Comparison of ENCODE assay signal across 10 cellular contexts in genomic region chr6:132513821-132514545, GRCh38. TPM values are rescaled to one million over a fixed set of nuclear protein-coding genes. Genes with fewer than 3 reads are reported as not detected.
DNase-seq lines count a peak whose midpoint lies in the region; ATAC-seq and TF ChIP-seq lines count a peak whose summit lies in the region.
"Had no signal": no experiment of that assay in that cellular context is flagged by ENCODE, and none has a peak within 500 bp of the region (broad histone marks: within the 10 kb centered on the region; RNA-seq: fewer than 3 reads in every experiment).

No MANE protein-coding gene starts in this region.

- no peak for ATAC-seq in CD4-positive, CD25-positive, alpha-beta regulatory T cell (ENCODE audit: low read depth in 2 of 2)
- ATAC-seq in foreskin keratinocyte (no peak), GM21528 (IDR thresholded peaks at IDR 0.05; ENCODE audit: low FRiP score, unreplicated experiment) (no peak), GM21515 (IDR thresholded peaks at IDR 0.05; ENCODE audit: unreplicated experiment) (no peak)

- H3K4me3 ChIP-seq in CD4-positive, CD25-positive, alpha-beta regulatory T cell (ENCODE audit: low read depth, low read length) = peak overlapping the region; percentile 93
- H3K4me3 ChIP-seq in coronary artery (peak overlapping the region; percentile 82), osteoblast (ENCODE audit: insufficient read depth, low read length) (no peak overlapping the region)

- peaks cover 33% of the 10 kb centered on the region for H3K27me3 Mint-ChIP-seq in CD4-positive, CD25-positive, alpha-beta regulatory T cell

- H3K36me3 Mint-ChIP-seq in CD4-positive, CD25-positive, alpha-beta regulatory T cell = no peaks in the 10 kb centered on the region

- peaks cover 23 to 39% (median 25%) of the 10 kb centered on the region in 4 donors for H3K4me1 Mint-ChIP-seq in CD4-positive, CD25-positive, alpha-beta regulatory T cell

- peak overlapping the region; percentile 96 to 99 (median 98) for H3K4me3 Mint-ChIP-seq in CD4-positive, CD25-positive, alpha-beta regulatory T cell

- H3K4me2 ChIP-seq in osteoblast (ENCODE audit: insufficient read depth, low read length) = peak overlapping the region; percentile 93

- H3K9me3 ChIP-seq in CD4-positive, CD25-positive, alpha-beta regulatory T cell (ENCODE audit: control insufficient read depth in 2 of 2, low read length in 2 of 2) = no peaks in the 10 kb centered on the region
- H3K9me3 ChIP-seq in osteoblast (ENCODE audit: low read depth, low read length) = no peaks in the 10 kb centered on the region

- H3K79me2 ChIP-seq in osteoblast (ENCODE audit: insufficient read depth, low read length) = peaks cover 39% of the 10 kb centered on the region

- H2AFZ ChIP-seq in osteoblast (ENCODE audit: low read length) = no peak overlapping the region

- H3K27me3 ChIP-seq in CD4-positive, CD25-positive, alpha-beta regulatory T cell (ENCODE audit: control insufficient read depth, insufficient read depth, low read length) = peaks cover 7% of the 10 kb centered on the region
- H3K27me3 ChIP-seq in osteoblast (ENCODE audit: insufficient read depth, low read length) (peaks cover 3% of the 10 kb centered on the region), foreskin keratinocyte (no peaks in the 10 kb centered on the region)

- no peaks in the 10 kb centered on the region for H3K36me3 ChIP-seq in CD4-positive, CD25-positive, alpha-beta regulatory T cell (ENCODE audit: control insufficient read depth, insufficient read depth, low read length)
- no peaks in the 10 kb centered on the region for H3K36me3 ChIP-seq in osteoblast (ENCODE audit: insufficient read depth, low read length)

- H3K27ac Mint-ChIP-seq in CD4-positive, CD25-positive, alpha-beta regulatory T cell = peak overlapping the region in 2 of 3 donors; percentile 3 to 92

- TF ChIP-seq CTCF in coronary artery (IDR thresholded peaks at IDR 0.05) (no peak), osteoblast (IDR thresholded peaks at IDR 0.05; ENCODE audit: extremely low read depth, low read depth, low read length) (no peak), foreskin keratinocyte (conservative IDR thresholded peaks at IDR 0.05) (no peak)

- H3K27ac ChIP-seq in CD4-positive, CD25-positive, alpha-beta regulatory T cell (ENCODE audit: insufficient read depth, low read length, poor library complexity, severe bottlenecking) = no peak overlapping the region
- H3K27ac ChIP-seq in coronary artery = peak overlapping the region; percentile 70 to 91
- no peak overlapping the region for H3K27ac ChIP-seq in osteoblast (ENCODE audit: low read depth, low read length)
- no peak overlapping the region for H3K27ac ChIP-seq in foreskin keratinocyte

- H3K4me1 ChIP-seq in CD4-positive, CD25-positive, alpha-beta regulatory T cell (ENCODE audit: control insufficient read depth, insufficient read depth, low read length, poor library complexity, severe bottlenecking) = peaks cover 28% of the 10 kb centered on the region
- H3K4me1 ChIP-seq in osteoblast (ENCODE audit: insufficient read depth, low read length) (peaks cover 34% of the 10 kb centered on the region), foreskin keratinocyte (peaks cover 4% of the 10 kb centered on the region)

- peaks cover 11% of the 10 kb centered on the region for H4K20me1 ChIP-seq in osteoblast (ENCODE audit: insufficient read depth, low read length)

- no peak for DNase-seq in CD4-positive, CD25-positive, alpha-beta regulatory T cell
- DNase-seq in NOMO-1 (lab: John Stamatoyannopoulos, UW; ENCODE audit: unreplicated experiment in 2 of 2) (peak; percentile 49 to 77), coronary artery (ENCODE audit: low spot score) (no peak), osteoblast (ENCODE audit: insufficient read length, low spot score, missing footprints) (no peak), foreskin keratinocyte (no peak), SKM-1 (lab: John Stamatoyannopoulos, UW; ENCODE audit: unreplicated experiment) (no peak)
- DNase-seq: activated gamma-delta T cell had no signal

- no peaks in the 10 kb centered on the region for H3K9me3 Mint-ChIP-seq in CD4-positive, CD25-positive, alpha-beta regulatory T cell

RNA-seq across cellular contexts. Expression of gene STX7, which starts 1.1 kb away (rescaled TPM):
- 20.2 TPM for total RNA-seq in CD4-positive, CD25-positive, alpha-beta regulatory T cell
- polyA plus RNA-seq in CD4-positive, CD25-positive, alpha-beta regulatory T cell = 10 to 100 TPM; 14.8 to 19.8 (median 18.9) TPM
- total RNA-seq in osteoblast (41.5 and 43.8 TPM in 2 replicates), foreskin keratinocyte (37.9 and 38.5 TPM in 2 replicates)
- polyA plus RNA-seq in foreskin keratinocyte = 12.8 and 12.9 TPM in 2 replicates

RNA-seq across cellular contexts. Expression of gene TAAR9, which starts 24.1 kb away (rescaled TPM):
- not detected for total RNA-seq in CD4-positive, CD25-positive, alpha-beta regulatory T cell
- not detected for polyA plus RNA-seq in CD4-positive, CD25-positive, alpha-beta regulatory T cell
- total RNA-seq in osteoblast (not detected in 2 replicates), foreskin keratinocyte (not detected in 2 replicates)
- not detected in 2 replicates for polyA plus RNA-seq in foreskin keratinocyte
- total RNA-seq: lung microvascular endothelial cell had no signal

RNA-seq across cellular contexts. Expression of gene TAAR8, which starts 38.5 kb away (rescaled TPM):
- not detected for total RNA-seq in CD4-positive, CD25-positive, alpha-beta regulatory T cell
- polyA plus RNA-seq in CD4-positive, CD25-positive, alpha-beta regulatory T cell = not detected
- not detected in 2 replicates for total RNA-seq in osteoblast
- not detected in 2 replicates for total RNA-seq in foreskin keratinocyte
- not detected in 2 replicates for polyA plus RNA-seq in foreskin keratinocyte
- total RNA-seq: lung microvascular endothelial cell had no signal

RNA-seq across cellular contexts. Expression of gene TAAR6, which starts 56.1 kb away (rescaled TPM):
- total RNA-seq in CD4-positive, CD25-positive, alpha-beta regulatory T cell = not detected
- polyA plus RNA-seq in CD4-positive, CD25-positive, alpha-beta regulatory T cell = not detected
- total RNA-seq in osteoblast = not detected in 2 replicates
- total RNA-seq in foreskin keratinocyte = not detected in 2 replicates
- not detected in 2 replicates for polyA plus RNA-seq in foreskin keratinocyte
- total RNA-seq: lung microvascular endothelial cell had no signal

Comparison
In these comparisons a context has a peak if more than half of its experiments do, and no peak if none do; other contexts are left out.
1. DNase-seq: peak in NOMO-1 (2 of 2); none in CD4-positive, CD25-positive, alpha-beta regulatory T cell (0 of 3), coronary artery (single experiment), osteoblast (single experiment), foreskin keratinocyte (0 of 2) and SKM-1 (single experiment).
2. H3K27ac ChIP-seq: peak in coronary artery (2 of 2); none in CD4-positive, CD25-positive, alpha-beta regulatory T cell (single experiment), osteoblast (single experiment) and foreskin keratinocyte (single experiment).